ENCODE assay signal across 21 cellular contexts in genomic region chr9:1235650-1236401, GRCh38.
"Had no signal": no experiment of that assay in that cellular context is flagged by ENCODE, and none has a peak within 500 bp of the region (broad histone marks: within the 10 kb centered on the region; RNA-seq: fewer than 3 reads in every experiment).

No MANE protein-coding gene starts in this region.

- H3K9me3 Mint-ChIP-seq: activated CD4-positive, alpha-beta memory T cell treated with anti-CD3 and anti-CD28 coated beads, Interleukin-2, amount 10 ng/mL, durations not matched to agents 7 days and 5 days; activated CD4-positive, alpha-beta T cell treated with anti-CD3 and anti-CD28 coated beads, Interleukin-2, amount 10 ng/mL, durations not matched to agents 7 days and 5 days; activated naive CD4-positive, alpha-beta T cell treated with anti-CD3 and anti-CD28 coated beads, Interleukin-2, amount 50 U/mL, for 24 hours; activated naive CD8-positive, alpha-beta T cell treated with anti-CD3 and anti-CD28 coated beads, Interleukin-2, amount 50 U/mL, for 24 hours; activated T-helper 17 cell treated with anti-CD3 and anti-CD28 coated beads, Interleukin-2, amount 50 U/mL, for 72 hours; neural progenitor cell; stimulated activated memory B cell treated with anti-CD40 and anti-IgM and Interleukin-4, amounts not matched to agents 10 μg/mL and 1 μg/mL and 100 μg/mL, for 72 hours had no signal

- H3K36me3 Mint-ChIP-seq: activated naive CD4-positive, alpha-beta T cell treated with anti-CD3 and anti-CD28 coated beads, Interleukin-2, amount 50 U/mL, for 24 hours; mesothelial cell of epicardium; naive thymus-derived CD4-positive, alpha-beta T cell; neural progenitor cell; stimulated activated memory B cell treated with anti-CD40 and anti-IgM and Interleukin-4, amounts not matched to agents 10 μg/mL and 1 μg/mL and 100 μg/mL, for 72 hours had no signal

- H3K27ac Mint-ChIP-seq: activated CD4-positive, alpha-beta memory T cell treated with anti-CD3 and anti-CD28 coated beads, Interleukin-2, amount 10 ng/mL, durations not matched to agents 7 days and 5 days; activated CD4-positive, alpha-beta T cell treated with anti-CD3 and anti-CD28 coated beads, Interleukin-2, amount 10 ng/mL, durations not matched to agents 7 days and 5 days; activated naive CD4-positive, alpha-beta T cell treated with anti-CD3 and anti-CD28 coated beads, Interleukin-2, amount 50 U/mL, for 24 hours; activated naive CD8-positive, alpha-beta T cell treated with anti-CD3 and anti-CD28 coated beads, Interleukin-2, amount 50 U/mL, for 24 hours; activated T-helper 17 cell treated with anti-CD3 and anti-CD28 coated beads, Interleukin-2, amount 50 U/mL, for 72 hours; mesothelial cell of epicardium; naive thymus-derived CD4-positive, alpha-beta T cell; neural progenitor cell; stimulated activated memory B cell treated with anti-CD40 and anti-IgM and Interleukin-4, amounts not matched to agents 10 μg/mL and 1 μg/mL and 100 μg/mL, for 72 hours; stimulated activated naive CD8-positive, alpha-beta T cell treated with anti-CD3 and anti-CD28 coated beads, Interleukin-15, amount 100 ng/mL, for 72 hours; T-helper 17 cell had no signal

- H3K4me1 Mint-ChIP-seq: activated CD4-positive, alpha-beta memory T cell treated with anti-CD3 and anti-CD28 coated beads, Interleukin-2, amount 10 ng/mL, durations not matched to agents 7 days and 5 days; activated CD4-positive, alpha-beta T cell treated with anti-CD3 and anti-CD28 coated beads, Interleukin-2, amount 10 ng/mL, durations not matched to agents 7 days and 5 days; activated naive CD4-positive, alpha-beta T cell treated with anti-CD3 and anti-CD28 coated beads, Interleukin-2, amount 50 U/mL, for 24 hours; activated naive CD8-positive, alpha-beta T cell treated with anti-CD3 and anti-CD28 coated beads, Interleukin-2, amount 50 U/mL, for 24 hours; activated T-helper 17 cell treated with anti-CD3 and anti-CD28 coated beads, Interleukin-2, amount 50 U/mL, for 72 hours; naive thymus-derived CD4-positive, alpha-beta T cell; stimulated activated memory B cell treated with anti-CD40 and anti-IgM and Interleukin-4, amounts not matched to agents 10 μg/mL and 1 μg/mL and 100 μg/mL, for 72 hours; stimulated activated naive CD8-positive, alpha-beta T cell treated with anti-CD3 and anti-CD28 coated beads, Interleukin-15, amount 100 ng/mL, for 72 hours; T-helper 17 cell had no signal

- H3K4me3 Mint-ChIP-seq: activated CD4-positive, alpha-beta memory T cell treated with anti-CD3 and anti-CD28 coated beads, Interleukin-2, amount 10 ng/mL, durations not matched to agents 7 days and 5 days; activated CD4-positive, alpha-beta T cell treated with anti-CD3 and anti-CD28 coated beads, Interleukin-2, amount 10 ng/mL, durations not matched to agents 7 days and 5 days; activated naive CD4-positive, alpha-beta T cell treated with anti-CD3 and anti-CD28 coated beads, Interleukin-2, amount 50 U/mL, for 24 hours; activated naive CD8-positive, alpha-beta T cell treated with anti-CD3 and anti-CD28 coated beads, Interleukin-2, amount 50 U/mL, for 24 hours; activated T-cell treated with anti-CD3 and anti-CD28 coated beads, Interleukin-2, amount 50 U/mL, for 4 hours; activated T-helper 17 cell treated with anti-CD3 and anti-CD28 coated beads, Interleukin-2, amount 50 U/mL, for 72 hours; mesothelial cell of epicardium; naive thymus-derived CD4-positive, alpha-beta T cell; neural progenitor cell; stimulated activated memory B cell treated with anti-CD40 and anti-IgM and Interleukin-4, amounts not matched to agents 10 μg/mL and 1 μg/mL and 100 μg/mL, for 72 hours; stimulated activated naive CD8-positive, alpha-beta T cell treated with anti-CD3 and anti-CD28 coated beads, Interleukin-15, amount 100 ng/mL, for 72 hours; T-helper 17 cell had no signal

- DNase-seq: activated CD4-positive, alpha-beta memory T cell treated with anti-CD3 and anti-CD28 coated beads, Interleukin-2, amount 10 ng/mL, durations not matched to agents 7 days and 5 days; activated CD4-positive, alpha-beta T cell treated with anti-CD3 and anti-CD28 coated beads for 1 hour; activated CD4-positive, alpha-beta T cell treated with anti-CD3 and anti-CD28 coated beads, Interleukin-2, amount 10 ng/mL, durations not matched to agents 7 days and 5 days; activated naive CD8-positive, alpha-beta T cell treated with anti-CD3 and anti-CD28 coated beads, Interleukin-2, amount 50 U/mL, for 24 hours; activated T-cell treated with anti-CD3 and anti-CD28 coated beads, Interleukin-2, amount 50 U/mL, for 4 hours; amygdala; central memory CD4-positive, alpha-beta T cell; foreskin melanocyte; mammary epithelial cell; naive thymus-derived CD4-positive, alpha-beta T cell; occipital lobe; right cardiac atrium; stimulated activated CD4-positive, alpha-beta T cell treated with anti-CD3 and anti-CD28 coated beads, Interleukin-4, amount 100 ng/mL, for 1 hour; stimulated activated naive CD8-positive, alpha-beta T cell treated with anti-CD3 and anti-CD28 coated beads, Interleukin-15, amount 100 ng/mL, for 72 hours; T-helper 17 cell; thyroid gland had no signal

- ATAC-seq: activated naive CD8-positive, alpha-beta T cell treated with anti-CD3 and anti-CD28 coated beads, Interleukin-2, amount 50 U/mL, for 24 hours; activated T-cell treated with anti-CD3 and anti-CD28 coated beads, Interleukin-2, amount 50 U/mL, for 4 hours; activated T-helper 17 cell treated with anti-CD3 and anti-CD28 coated beads, Interleukin-2, amount 50 U/mL, for 72 hours; naive thymus-derived CD4-positive, alpha-beta T cell; stimulated activated memory B cell treated with anti-CD40 and anti-IgM and Interleukin-4, amounts not matched to agents 10 μg/mL and 1 μg/mL and 100 μg/mL, for 72 hours; stimulated activated naive CD8-positive, alpha-beta T cell treated with anti-CD3 and anti-CD28 coated beads, Interleukin-15, amount 100 ng/mL, for 72 hours; T-helper 17 cell had no signal

- H3K27me3 Mint-ChIP-seq: activated CD4-positive, alpha-beta memory T cell treated with anti-CD3 and anti-CD28 coated beads, Interleukin-2, amount 10 ng/mL, durations not matched to agents 7 days and 5 days; activated CD4-positive, alpha-beta T cell treated with anti-CD3 and anti-CD28 coated beads, Interleukin-2, amount 10 ng/mL, durations not matched to agents 7 days and 5 days; activated naive CD8-positive, alpha-beta T cell treated with anti-CD3 and anti-CD28 coated beads, Interleukin-2, amount 50 U/mL, for 24 hours; activated T-helper 17 cell treated with anti-CD3 and anti-CD28 coated beads, Interleukin-2, amount 50 U/mL, for 72 hours had no signal
